Comparison of ENCODE assay signal across 6 cellular contexts in the genomic region with DNA sequence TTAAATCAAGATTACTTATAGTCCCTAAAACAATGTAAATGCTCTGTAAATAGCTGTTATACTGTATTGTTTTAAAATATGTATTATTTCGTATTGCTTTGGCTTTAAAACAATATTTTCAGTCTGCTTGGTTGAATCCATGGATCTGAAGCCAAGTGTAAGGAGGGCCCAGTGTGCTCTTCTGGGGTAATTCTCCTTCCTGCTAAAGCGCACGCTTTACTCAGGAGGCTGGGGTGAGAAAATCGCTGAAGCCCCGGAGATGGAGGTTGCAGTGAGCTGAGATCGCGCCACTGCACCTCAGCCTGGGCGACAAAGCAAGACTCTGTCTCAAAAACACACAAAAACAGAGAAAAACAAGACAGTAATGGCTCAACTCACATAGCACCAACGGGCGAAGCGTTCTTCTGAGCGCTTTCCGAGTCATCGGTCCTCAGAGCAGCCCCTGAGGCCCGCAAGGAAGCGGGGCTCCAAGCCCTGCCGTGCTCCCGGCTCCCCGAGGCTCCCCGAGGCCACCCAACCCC.
A peak's percentile ranks its signal among the peaks of the same experiment; 100 is the strongest.
DNase-seq lines count a peak whose midpoint lies in the region; ATAC-seq, FAIRE-seq and TF ChIP-seq lines count a peak whose summit lies in the region.

No MANE protein-coding gene starts in this region.

- H3K9ac ChIP-seq in stomach smooth muscle (ENCODE audit: low read length in 2 of 2) = peak overlapping the region; percentile 71 to 76

- no peaks in the 10 kb centered on the region for H3K27me3 ChIP-seq in stomach smooth muscle (ENCODE audit: control insufficient read depth in 1 of 2, insufficient read depth in 2 of 2, low read length in 2 of 2)

- ATAC-seq in GM21423 (IDR thresholded peaks at IDR 0.05; ENCODE audit: unreplicated experiment) = no peak

- no peak for DNase-seq in GM19239 (ENCODE audit: insufficient read length, low spot score)
- DNase-seq in LNCaP clone FGC (ENCODE audit: low read depth) = no peak
- no peak for DNase-seq in foreskin fibroblast
- no peak for DNase-seq in NCI-H1105 (lab: John Stamatoyannopoulos, UW)

- H3K36me3 ChIP-seq in stomach smooth muscle (ENCODE audit: control insufficient read depth in 2 of 2, insufficient read depth in 2 of 2, low read length in 2 of 2) = peaks cover 0 to 4% of the 10 kb centered on the region in 2 donors

- no peak overlapping the region for H3K27ac ChIP-seq in stomach smooth muscle (ENCODE audit: low read length)

- H3K4me1 ChIP-seq in stomach smooth muscle (ENCODE audit: control insufficient read depth, insufficient read depth, low read length) = peaks cover 19% of the 10 kb centered on the region

- H3K9me3 ChIP-seq in stomach smooth muscle (ENCODE audit: control insufficient read depth in 2 of 2, low read length in 2 of 2) = no peaks in the 10 kb centered on the region

- TF ChIP-seq CTCF in LNCaP clone FGC (IDR thresholded peaks at IDR 0.05; ENCODE audit: control insufficient read depth, extremely low read depth, insufficient read depth) (no peak), foreskin fibroblast (IDR thresholded peaks at IDR 0.05; ENCODE audit: low read depth, low read length) (no peak)

- peak overlapping the region; percentile 77 for H3K4me3 ChIP-seq in LNCaP clone FGC (ENCODE audit: low read depth, low read length)
- peak overlapping the region; percentile 62 to 87 for H3K4me3 ChIP-seq in foreskin fibroblast (ENCODE audit: low read depth in 1 of 2, low read length in 2 of 2)
- H3K4me3 ChIP-seq in stomach smooth muscle (ENCODE audit: low read length in 2 of 2) = peak overlapping the region; percentile 81 to 91

- peak; percentile 37 for FAIRE-seq in GM19239 (lab: Jason Lieb, UNC)
